Comparison of ENCODE assay signal across 9 cellular contexts in genomic region chr16:2056077-2056476, GRCh38. TPM values are rescaled to one million over a fixed set of nuclear protein-coding genes. Genes with fewer than 3 reads are reported as not detected.
DNase-seq lines count a peak whose midpoint lies in the region; ATAC-seq and TF ChIP-seq lines count a peak whose summit lies in the region.
"Had no signal": no experiment of that assay in that cellular context is flagged by ENCODE, and none has a peak within 500 bp of the region (broad histone marks: within the 10 kb centered on the region; RNA-seq: fewer than 3 reads in every experiment).

No MANE protein-coding gene starts in this region.

- no peaks in the 10 kb centered on the region for H3K79me2 ChIP-seq in OCI-LY3 (ENCODE audit: low read length)

- H3K4me3 Mint-ChIP-seq in type B pancreatic cell = no peak overlapping the region
- H3K4me3 Mint-ChIP-seq: activated T-helper 1 cell treated with anti-CD3 and anti-CD28 coated beads, Interleukin-12 subunit alpha, Interleukin-12 subunit beta, Interleukin-2, Interleukin-4 antibody, amounts not matched to agents 30 ng/mL and 10 ng/mL and 1 ng/mL, durations not matched to agents 14 hours and 24 hours and 36 hours had no signal

- no peak overlapping the region for H3K9ac ChIP-seq in OCI-LY3 (ENCODE audit: low read length)

- H3K4me1 Mint-ChIP-seq in type B pancreatic cell (ENCODE audit: unreplicated experiment) = no peaks in the 10 kb centered on the region

- H3K27me3 Mint-ChIP-seq in type B pancreatic cell = no peaks in the 10 kb centered on the region
- H3K27me3 Mint-ChIP-seq: naive B cell had no signal

- H3K9me3 ChIP-seq in OCI-LY3 (ENCODE audit: insufficient read depth, low read length) (no peaks in the 10 kb centered on the region), heart left ventricle (no peaks in the 10 kb centered on the region)

- no peak overlapping the region for H3K4me2 ChIP-seq in OCI-LY3 (ENCODE audit: low read length)

- intact Hi-C loops in heart left ventricle (cut with DNase I) = loop anchor here in 3 of 10 donors (2.0 to 5.0 kb wide), 2 partner anchors 33 to 34 kb away; no protein-coding TSS in a partner anchor

- TF ChIP-seq CTCF in AG09309 (IDR thresholded peaks at IDR 0.05; ENCODE audit: control insufficient read depth, insufficient read depth, low read depth, low read length, missing control alignments) (peak; percentile 43), OCI-LY3 (IDR thresholded peaks at IDR 0.05; ENCODE audit: low read depth, low read length) (peak; percentile 38), heart left ventricle (IDR thresholded peaks at IDR 0.05) (peak in 8 of 12 donors; percentile 12 to 40 (median 14)), type B pancreatic cell (conservative IDR thresholded peaks at IDR 0.05) (no peak)

- no peak for DNase-seq in AG09309 (ENCODE audit: low read depth)
- no peak for DNase-seq in heart left ventricle
- DNase-seq in RKO (ENCODE audit: low spot score) = no peak
- no peak for DNase-seq in type B pancreatic cell (ENCODE audit: extremely low spot score, unreplicated experiment)
- DNase-seq: naive B cell, NCI-H1092 had no signal

- ATAC-seq in heart left ventricle = peak in 2 of 4 donors; percentile 36 to 56
- ATAC-seq in GM19452 (IDR thresholded peaks at IDR 0.05; ENCODE audit: unreplicated experiment) = no peak

- H3K36me3 Mint-ChIP-seq in type B pancreatic cell = no peaks in the 10 kb centered on the region

- no peaks in the 10 kb centered on the region for H3K27me3 ChIP-seq in OCI-LY3 (ENCODE audit: low read depth, low read length)
- H3K27me3 ChIP-seq in heart left ventricle = no peaks in the 10 kb centered on the region

- no peak overlapping the region for H3K27ac Mint-ChIP-seq in type B pancreatic cell
- H3K27ac Mint-ChIP-seq: activated T-helper 1 cell treated with anti-CD3 and anti-CD28 coated beads, Interleukin-12 subunit alpha, Interleukin-12 subunit beta, Interleukin-2, Interleukin-4 antibody, amounts not matched to agents 30 ng/mL and 10 ng/mL and 1 ng/mL, durations not matched to agents 14 hours and 24 hours and 36 hours had no signal

- no peak overlapping the region for H2AFZ ChIP-seq in OCI-LY3 (ENCODE audit: low read depth, low read length)

- no peak overlapping the region for H3K27ac ChIP-seq in OCI-LY3 (ENCODE audit: low read length)
- H3K27ac ChIP-seq in heart left ventricle = no peak overlapping the region

- no peaks in the 10 kb centered on the region for H3K9me3 Mint-ChIP-seq in type B pancreatic cell
- H3K9me3 Mint-ChIP-seq: activated T-helper 1 cell treated with anti-CD3 and anti-CD28 coated beads, Interleukin-12 subunit alpha, Interleukin-12 subunit beta, Interleukin-2, Interleukin-4 antibody, amounts not matched to agents 30 ng/mL and 10 ng/mL and 1 ng/mL, durations not matched to agents 14 hours and 24 hours and 36 hours; naive B cell had no signal

- H3K4me1 ChIP-seq in OCI-LY3 (ENCODE audit: low read length) (no peaks in the 10 kb centered on the region), heart left ventricle (no peaks in the 10 kb centered on the region)

- H3K4me3 ChIP-seq in AG09309 (ENCODE audit: control insufficient read depth, low read depth, low read length) (no peak overlapping the region), OCI-LY3 (ENCODE audit: low read length) (no peak overlapping the region), heart left ventricle (no peak overlapping the region)

- 58 to 72% (median 62%) methylated on average over 8 to 15 of the region's 15 CpGs for WGBS in heart left ventricle, 4 donors

- H3K36me3 ChIP-seq in OCI-LY3 (replicated peaks; ENCODE audit: low read depth, low read length) (no peaks in the 10 kb centered on the region), heart left ventricle (peaks cover 0 to 91% (median 74%) of the 10 kb centered on the region in 9 donors)

- no peaks in the 10 kb centered on the region for H4K20me1 ChIP-seq in OCI-LY3 (ENCODE audit: insufficient read depth, low read length)

- TF ChIP-seq POLR2A in heart left ventricle (IDR thresholded peaks at IDR 0.05) = no peak

RNA-seq across cellular contexts. Expression of gene TSC2, which starts 8.3 kb away (rescaled TPM):
- 10 to 100 TPM; 48.4 to 94.5 (median 70.4) TPM for total RNA-seq in heart left ventricle
- polyA plus RNA-seq in heart left ventricle = 10 to 100 TPM; 33.3 to 44.8 TPM
- 131 and 208 TPM in 2 replicates for total RNA-seq in type B pancreatic cell (ENCODE audit: low replicate concordance)

RNA-seq across cellular contexts. Expression of gene NTHL1, which starts 8.4 kb away (rescaled TPM):
- total RNA-seq in heart left ventricle (10 to 100 TPM in 7 of 9 donors, 1 to 10 TPM in 2; 9.0 to 25.0 (median 11.7) TPM), type B pancreatic cell (ENCODE audit: low replicate concordance) (18.1 and 37.6 TPM in 2 replicates)
- polyA plus RNA-seq in heart left ventricle = 10 to 100 TPM; 13.1 to 32.3 TPM

RNA-seq across cellular contexts. Expression of gene NHERF2, which starts 29.4 kb away (rescaled TPM):
- total RNA-seq in heart left ventricle = 100 to 1,000 TPM; 124 to 496 (median 227) TPM
- 100 to 1,000 TPM; 213 to 396 TPM for polyA plus RNA-seq in heart left ventricle
- total RNA-seq in type B pancreatic cell (ENCODE audit: low replicate concordance) = 23.3 and 23.4 TPM in 2 replicates

RNA-seq across cellular contexts. Expression of gene NPW, which starts 36.5 kb away (rescaled TPM):
- total RNA-seq in heart left ventricle (under 1 TPM in 1 of 9 donors, not detected in 8; 0.69 TPM), type B pancreatic cell (ENCODE audit: low replicate concordance) (3.9 and 4.7 TPM in 2 replicates)
- under 1 TPM in 1 of 2 donors, not detected in 1; 0.19 TPM for polyA plus RNA-seq in heart left ventricle

RNA-seq across cellular contexts. Expression of gene ZNF598, which starts 46.5 kb away (rescaled TPM):
- total RNA-seq in heart left ventricle (10 to 100 TPM; 10.9 to 47.4 (median 17.0) TPM), type B pancreatic cell (ENCODE audit: low replicate concordance) (43.9 and 46.1 TPM in 2 replicates)
- polyA plus RNA-seq in heart left ventricle = 10 to 100 TPM in 1 of 2 donors, 1 to 10 TPM in 1; 9.4 to 33.8 TPM
